Comparison of ENCODE assay signal across 8 cellular contexts in the genomic region with DNA sequence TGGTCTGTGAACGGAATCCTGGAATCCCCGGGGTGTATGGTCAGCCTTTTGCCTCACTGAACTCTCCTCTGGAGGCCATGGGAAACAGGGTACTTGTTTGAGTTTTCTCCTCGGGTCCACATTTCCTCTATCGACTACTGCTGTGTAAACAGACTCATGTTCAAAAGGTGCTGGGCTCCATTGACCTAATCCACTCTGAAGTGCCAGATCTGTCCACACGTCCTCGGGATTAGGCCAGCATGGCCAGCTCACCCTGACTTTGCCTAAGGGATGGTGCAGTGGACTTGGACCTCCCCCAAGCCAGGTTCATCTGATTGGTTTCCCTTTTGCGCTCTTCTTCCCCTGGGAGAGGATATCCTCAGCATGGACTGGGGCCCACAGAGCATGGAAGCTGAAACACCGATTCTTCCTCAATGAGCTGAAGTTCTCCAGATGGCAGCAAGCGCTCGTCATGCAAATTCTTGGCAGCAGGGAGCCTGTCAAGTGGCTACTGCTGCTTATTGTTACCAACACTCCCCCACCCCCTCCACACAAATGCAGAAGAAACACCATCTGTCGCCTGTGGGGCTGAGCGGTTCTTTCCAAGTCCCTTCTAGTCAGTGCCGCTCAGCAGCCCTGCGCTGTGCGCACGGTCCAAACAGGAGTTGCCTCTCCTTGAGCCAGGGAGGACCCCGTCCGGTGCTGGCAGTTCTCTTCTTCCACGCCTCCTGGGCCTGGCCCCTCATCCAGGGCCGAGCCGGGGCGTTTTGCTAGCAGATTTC.
DNase-seq lines count a peak whose midpoint lies in the region; ATAC-seq, FAIRE-seq and TF ChIP-seq lines count a peak whose summit lies in the region.

No MANE protein-coding gene starts in this region.

- no peak for TF ChIP-seq POLR2A in H54 (IDR thresholded peaks at IDR 0.05; ENCODE audit: low read depth, low read length)

- TF ChIP-seq CTCF in AG10803 (conservative IDR thresholded peaks at IDR 0.05; ENCODE audit: low read length), result no peak
- TF ChIP-seq CTCF in left ventricle myocardium inferior (IDR thresholded peaks at IDR 0.05; ENCODE audit: borderline replicate concordance), result peak; percentile 44

- H3K36me3 ChIP-seq in left ventricle myocardium inferior, result no peaks in the 10 kb centered on the region

- H3K9me3 ChIP-seq in left ventricle myocardium inferior (replicated peaks), result no peaks in the 10 kb centered on the region

- peak; percentile 71 for ATAC-seq in GM21515 (IDR thresholded peaks at IDR 0.05; ENCODE audit: unreplicated experiment)

- H3K4me1 ChIP-seq in left ventricle myocardium inferior, result peaks cover 15% of the 10 kb centered on the region

- peak overlapping the region; percentile 85 for H3K27ac ChIP-seq in left ventricle myocardium inferior (replicated peaks)

- peaks cover 7% of the 10 kb centered on the region for H3K27me3 ChIP-seq in left ventricle myocardium inferior (ENCODE audit: low read depth)

- FAIRE-seq in H54 (lab: Jason Lieb, UNC), result no peak

- DNase-seq in AG10803 (ENCODE audit: low read depth) (peak; percentile 99), NCI-H128 (lab: John Stamatoyannopoulos, UW; ENCODE audit: unreplicated experiment) (peak; percentile 77), amniotic epithelial cell (ENCODE audit: low read depth) (peak; percentile 87), left ventricle myocardium inferior (peak; percentile 86), pons (ENCODE audit: low spot score) (peak; percentile 93), H54 (ENCODE audit: insufficient read length, low spot score) (no peak), T1000 (lab: John Stamatoyannopoulos, UW) (no peak)

- peak overlapping the region; percentile 48 for H3K4me3 ChIP-seq in AG10803 (ENCODE audit: low read length)
- peak overlapping the region; percentile 56 for H3K4me3 ChIP-seq in left ventricle myocardium inferior

- intact Hi-C loops in left ventricle myocardium inferior (cut with micrococcal nuclease), result loop anchor here (10.0 kb wide), 1 partner anchor 290 kb away; the partner anchor contains the start of gene MARCKS

Comparison
In these comparisons a context has a peak if more than half of its experiments do, and no peak if none do; other contexts are left out.
1. DNase-seq: peak in AG10803 (single experiment), NCI-H128 (single experiment), amniotic epithelial cell (single experiment), left ventricle myocardium inferior (single experiment) and pons (single experiment); none in H54 (single experiment) and T1000 (single experiment).